1 cellular context compared by ENCODE assay signal in genomic region chr10:15045380-15045779, GRCh38.
TF ChIP-seq lines count a peak whose summit lies in the region.

No MANE protein-coding gene starts in this region.

TF ChIP-seq in WTC11, 78 proteins besides CTCF, POLR2A, EP300 and RAD21 (continued from another document):
- TF ChIP-seq JAZF1 (CRISPR knock-in tag; IDR thresholded peaks at IDR 0.05): no peak
- no peak for TF ChIP-seq GTF2I (CRISPR knock-in tag; conservative IDR thresholded peaks at IDR 0.05)
- no peak for TF ChIP-seq TEAD4 (CRISPR knock-in tag; IDR thresholded peaks at IDR 0.05)
